ENCODE assay signal across 1 cellular context in genomic region chr10:69404786-69405185, GRCh38.
TF ChIP-seq lines count a peak whose summit lies in the region.

No MANE protein-coding gene starts in this region.

TF ChIP-seq in WTC11, 78 proteins besides CTCF, POLR2A, EP300 and RAD21 (continued from another document):
- no peak for TF ChIP-seq ARID4B (CRISPR knock-in tag; IDR thresholded peaks at IDR 0.05; ENCODE audit: borderline replicate concordance)
- TF ChIP-seq AFF4 (CRISPR knock-in tag; IDR thresholded peaks at IDR 0.05; ENCODE audit: borderline replicate concordance) = no peak
- TF ChIP-seq ETV6 (CRISPR knock-in tag; IDR thresholded peaks at IDR 0.05) = no peak
- TF ChIP-seq ZNF396 (CRISPR knock-in tag; IDR thresholded peaks at IDR 0.05; ENCODE audit: borderline replicate concordance) = no peak
